1 cellular context compared by ENCODE assay signal in the genomic region with DNA sequence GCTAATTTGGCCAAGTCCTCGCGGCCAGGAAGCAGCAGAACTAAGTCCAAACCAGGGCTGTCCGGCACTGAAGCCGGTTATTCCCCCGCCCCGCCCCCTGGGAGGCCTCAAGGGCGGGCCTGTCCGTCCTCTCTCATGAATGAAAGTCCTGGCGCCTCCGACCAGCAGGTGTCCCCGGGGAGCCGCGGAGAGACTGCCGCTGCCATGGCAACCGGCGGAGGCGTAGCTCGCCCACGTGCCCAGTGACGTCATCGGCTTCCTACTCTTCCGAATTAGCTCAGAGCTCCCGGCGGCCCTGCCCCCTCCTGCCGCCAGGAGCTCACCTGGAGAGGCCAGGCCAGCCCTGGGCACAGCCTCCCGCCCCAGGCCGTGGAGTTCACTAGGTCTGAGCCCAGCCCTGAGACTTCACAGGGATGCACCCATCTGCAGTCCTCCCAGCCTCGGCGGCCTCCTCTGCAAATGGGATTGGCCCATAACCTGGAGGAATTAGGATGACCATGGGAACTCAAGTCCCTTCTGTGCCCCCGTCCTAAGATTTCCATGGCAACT.
TF ChIP-seq lines count a peak whose summit lies in the region.

No MANE protein-coding gene starts in this region.

TF ChIP-seq in HepG2, 621 proteins besides CTCF, POLR2A, EP300 and RAD21 (continued from another document and continues in another):
- TF ChIP-seq ZNF138 (CRISPR knock-in tag; IDR thresholded peaks at IDR 0.05; ENCODE audit: low read depth) (no peak; the same call in 1 of the 2 replicates), DPF2 (CRISPR knock-in tag; IDR thresholded peaks at IDR 0.05; ENCODE audit: borderline replicate concordance, low read depth) (peak; percentile 36; the same call in 1 of the 2 replicates), AKAP8 (CRISPR knock-in tag; IDR thresholded peaks at IDR 0.05) (no peak), CREB1 (IDR thresholded peaks at IDR 0.05) (peak; percentile 100), CREB1 (CRISPR knock-in tag; IDR thresholded peaks at IDR 0.05) (no peak; the same call in 1 of the 2 replicates), SAP130 (CRISPR knock-in tag; IDR thresholded peaks at IDR 0.05; ENCODE audit: low read depth) (peak; percentile 99), EED (CRISPR knock-in tag; IDR thresholded peaks at IDR 0.05) (no peak; the same call in 1 of the 2 replicates), NKX3-1 (CRISPR knock-in tag; IDR thresholded peaks at IDR 0.05) (no peak; the same call in 1 of the 2 replicates), ZNF121 (CRISPR knock-in tag; IDR thresholded peaks at IDR 0.05) (peak; percentile 67), ZNF703 (CRISPR knock-in tag; IDR thresholded peaks at IDR 0.05; ENCODE audit: borderline replicate concordance) (no peak), ZNF616 (CRISPR knock-in tag; IDR thresholded peaks at IDR 0.05; ENCODE audit: low read depth) (no peak), CHD2 (IDR thresholded peaks at IDR 0.05; ENCODE audit: low read depth, low read length) (0 out of 2 replicates have a peak, but pooled peaks have one; percentile 63), ZNF510 (CRISPR knock-in tag; IDR thresholded peaks at IDR 0.05; ENCODE audit: low read depth) (0 out of 2 replicates have a peak, but pooled peaks have one; percentile 51), CEBPG (CRISPR knock-in tag; IDR thresholded peaks at IDR 0.05) (peak; percentile 20; the same call in 1 of the 2 replicates), ZSCAN29 (CRISPR knock-in tag; conservative IDR thresholded peaks at IDR 0.05) (peak; percentile 96), ZNF350 (CRISPR knock-in tag; IDR thresholded peaks at IDR 0.05; ENCODE audit: borderline replicate concordance, low read depth) (peak; percentile 97), ZNF773 (CRISPR knock-in tag; IDR thresholded peaks at IDR 0.05; ENCODE audit: borderline replicate concordance) (no peak), ZNF768 (CRISPR knock-in tag; IDR thresholded peaks at IDR 0.05) (no peak), ATM (IDR thresholded peaks at IDR 0.05; ENCODE audit: borderline replicate concordance) (no peak), NFKB2 (CRISPR knock-in tag; IDR thresholded peaks at IDR 0.05; ENCODE audit: borderline replicate concordance) (no peak), ZNF432 (CRISPR knock-in tag; IDR thresholded peaks at IDR 0.05; ENCODE audit: borderline replicate concordance) (no peak), HNRNPK (IDR thresholded peaks at IDR 0.05; ENCODE audit: low read depth, low read length, poor library complexity, severe bottlenecking) (no peak), SP2 (CRISPR knock-in tag; IDR thresholded peaks at IDR 0.05) (no peak), SP140L (CRISPR knock-in tag; IDR thresholded peaks at IDR 0.05; ENCODE audit: borderline replicate concordance) (no peak), CBX2 (IDR thresholded peaks at IDR 0.05; ENCODE audit: low read depth, low read length) (no peak), CBX2 (CRISPR knock-in tag; IDR thresholded peaks at IDR 0.05; ENCODE audit: low read depth) (no peak; the same call in 1 of the 2 replicates), PHF5A (CRISPR knock-in tag; IDR thresholded peaks at IDR 0.05; ENCODE audit: low read depth, unreplicated experiment) (no peak), ZNF652 (CRISPR knock-in tag; IDR thresholded peaks at IDR 0.05; ENCODE audit: borderline replicate concordance, low read depth) (no peak), TOE1 (CRISPR knock-in tag; IDR thresholded peaks at IDR 0.05) (no peak), ZNF451 (CRISPR knock-in tag; IDR thresholded peaks at IDR 0.05) (no peak; the same call in 1 of the 2 replicates), ATAD3A (CRISPR knock-in tag; IDR thresholded peaks at IDR 0.05) (no peak), ZBTB20 (CRISPR knock-in tag; IDR thresholded peaks at IDR 0.05; ENCODE audit: borderline replicate concordance, low read depth) (no peak; the same call in 1 of the 2 replicates), SRSF1 (optimal IDR thresholded peaks at IDR 0.05; ENCODE audit: low read depth, low read length) (no peak), TARDBP (CRISPR knock-in tag; IDR thresholded peaks at IDR 0.05) (peak; percentile 41; the same call in 1 of the 2 replicates), THAP11 (CRISPR knock-in tag; IDR thresholded peaks at IDR 0.05) (peak; percentile 68), TEAD2 (CRISPR knock-in tag; IDR thresholded peaks at IDR 0.05) (no peak), CENPX (CRISPR knock-in tag; IDR thresholded peaks at IDR 0.05) (no peak), JARID2 (CRISPR knock-in tag; IDR thresholded peaks at IDR 0.05; ENCODE audit: insufficient replicate concordance) (no peak), RAD51 (IDR thresholded peaks at IDR 0.05; ENCODE audit: borderline replicate concordance) (peak; percentile 85), ZNF20 (CRISPR knock-in tag; IDR thresholded peaks at IDR 0.05) (no peak), ZSCAN9 (CRISPR knock-in tag; IDR thresholded peaks at IDR 0.05; ENCODE audit: borderline replicate concordance) (peak; percentile 77), NONO (IDR thresholded peaks at IDR 0.05) (no peak), NONO (CRISPR knock-in tag; conservative IDR thresholded peaks at IDR 0.05) (peak; percentile 57; the same call in 1 of the 2 replicates), NRL (CRISPR knock-in tag; IDR thresholded peaks at IDR 0.05; ENCODE audit: borderline replicate concordance) (no peak), ZMYM4 (CRISPR knock-in tag; IDR thresholded peaks at IDR 0.05) (no peak; the same call in none of the 2 replicates), ZNF17 (CRISPR knock-in tag; IDR thresholded peaks at IDR 0.05) (no peak), RBAK (CRISPR knock-in tag; IDR thresholded peaks at IDR 0.05) (no peak), ZNF44 (CRISPR knock-in tag; IDR thresholded peaks at IDR 0.05) (no peak), KLF15 (CRISPR knock-in tag; IDR thresholded peaks at IDR 0.05; ENCODE audit: borderline replicate concordance) (no peak)
- TF ChIP-seq, protein P1, sequence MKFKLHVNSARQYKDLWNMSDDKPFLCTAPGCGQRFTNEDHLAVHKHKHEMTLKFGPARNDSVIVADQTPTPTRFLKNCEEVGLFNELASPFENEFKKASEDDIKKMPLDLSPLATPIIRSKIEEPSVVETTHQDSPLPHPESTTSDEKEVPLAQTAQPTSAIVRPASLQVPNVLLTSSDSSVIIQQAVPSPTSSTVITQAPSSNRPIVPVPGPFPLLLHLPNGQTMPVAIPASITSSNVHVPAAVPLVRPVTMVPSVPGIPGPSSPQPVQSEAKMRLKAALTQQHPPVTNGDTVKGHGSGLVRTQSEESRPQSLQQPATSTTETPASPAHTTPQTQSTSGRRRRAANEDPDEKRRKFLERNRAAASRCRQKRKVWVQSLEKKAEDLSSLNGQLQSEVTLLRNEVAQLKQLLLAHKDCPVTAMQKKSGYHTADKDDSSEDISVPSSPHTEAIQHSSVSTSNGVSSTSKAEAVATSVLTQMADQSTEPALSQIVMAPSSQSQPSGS (CRISPR knock-in tag; IDR thresholded peaks at IDR 0.05) = peak; percentile 100
- TF ChIP-seq, protein P2, sequence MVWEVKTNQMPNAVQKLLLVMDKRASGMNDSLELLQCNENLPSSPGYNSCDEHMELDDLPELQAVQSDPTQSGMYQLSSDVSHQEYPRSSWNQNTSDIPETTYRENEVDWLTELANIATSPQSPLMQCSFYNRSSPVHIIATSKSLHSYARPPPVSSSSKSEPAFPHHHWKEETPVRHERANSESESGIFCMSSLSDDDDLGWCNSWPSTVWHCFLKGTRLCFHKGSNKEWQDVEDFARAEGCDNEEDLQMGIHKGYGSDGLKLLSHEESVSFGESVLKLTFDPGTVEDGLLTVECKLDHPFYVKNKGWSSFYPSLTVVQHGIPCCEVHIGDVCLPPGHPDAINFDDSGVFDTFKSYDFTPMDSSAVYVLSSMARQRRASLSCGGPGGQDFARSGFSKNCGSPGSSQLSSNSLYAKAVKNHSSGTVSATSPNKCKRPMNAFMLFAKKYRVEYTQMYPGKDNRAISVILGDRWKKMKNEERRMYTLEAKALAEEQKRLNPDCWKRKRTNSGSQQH (CRISPR knock-in tag; IDR thresholded peaks at IDR 0.05; ENCODE audit: low read depth) = peak; percentile 94
- TF ChIP-seq, protein P3, sequence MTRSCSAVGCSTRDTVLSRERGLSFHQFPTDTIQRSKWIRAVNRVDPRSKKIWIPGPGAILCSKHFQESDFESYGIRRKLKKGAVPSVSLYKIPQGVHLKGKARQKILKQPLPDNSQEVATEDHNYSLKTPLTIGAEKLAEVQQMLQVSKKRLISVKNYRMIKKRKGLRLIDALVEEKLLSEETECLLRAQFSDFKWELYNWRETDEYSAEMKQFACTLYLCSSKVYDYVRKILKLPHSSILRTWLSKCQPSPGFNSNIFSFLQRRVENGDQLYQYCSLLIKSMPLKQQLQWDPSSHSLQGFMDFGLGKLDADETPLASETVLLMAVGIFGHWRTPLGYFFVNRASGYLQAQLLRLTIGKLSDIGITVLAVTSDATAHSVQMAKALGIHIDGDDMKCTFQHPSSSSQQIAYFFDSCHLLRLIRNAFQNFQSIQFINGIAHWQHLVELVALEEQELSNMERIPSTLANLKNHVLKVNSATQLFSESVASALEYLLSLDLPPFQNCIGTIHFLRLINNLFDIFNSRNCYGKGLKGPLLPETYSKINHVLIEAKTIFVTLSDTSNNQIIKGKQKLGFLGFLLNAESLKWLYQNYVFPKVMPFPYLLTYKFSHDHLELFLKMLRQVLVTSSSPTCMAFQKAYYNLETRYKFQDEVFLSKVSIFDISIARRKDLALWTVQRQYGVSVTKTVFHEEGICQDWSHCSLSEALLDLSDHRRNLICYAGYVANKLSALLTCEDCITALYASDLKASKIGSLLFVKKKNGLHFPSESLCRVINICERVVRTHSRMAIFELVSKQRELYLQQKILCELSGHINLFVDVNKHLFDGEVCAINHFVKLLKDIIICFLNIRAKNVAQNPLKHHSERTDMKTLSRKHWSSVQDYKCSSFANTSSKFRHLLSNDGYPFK (CRISPR knock-in tag; IDR thresholded peaks at IDR 0.05; ENCODE audit: borderline replicate concordance) = peak; percentile 84; the same call in 1 of the 2 replicates
- TF ChIP-seq, protein P4, sequence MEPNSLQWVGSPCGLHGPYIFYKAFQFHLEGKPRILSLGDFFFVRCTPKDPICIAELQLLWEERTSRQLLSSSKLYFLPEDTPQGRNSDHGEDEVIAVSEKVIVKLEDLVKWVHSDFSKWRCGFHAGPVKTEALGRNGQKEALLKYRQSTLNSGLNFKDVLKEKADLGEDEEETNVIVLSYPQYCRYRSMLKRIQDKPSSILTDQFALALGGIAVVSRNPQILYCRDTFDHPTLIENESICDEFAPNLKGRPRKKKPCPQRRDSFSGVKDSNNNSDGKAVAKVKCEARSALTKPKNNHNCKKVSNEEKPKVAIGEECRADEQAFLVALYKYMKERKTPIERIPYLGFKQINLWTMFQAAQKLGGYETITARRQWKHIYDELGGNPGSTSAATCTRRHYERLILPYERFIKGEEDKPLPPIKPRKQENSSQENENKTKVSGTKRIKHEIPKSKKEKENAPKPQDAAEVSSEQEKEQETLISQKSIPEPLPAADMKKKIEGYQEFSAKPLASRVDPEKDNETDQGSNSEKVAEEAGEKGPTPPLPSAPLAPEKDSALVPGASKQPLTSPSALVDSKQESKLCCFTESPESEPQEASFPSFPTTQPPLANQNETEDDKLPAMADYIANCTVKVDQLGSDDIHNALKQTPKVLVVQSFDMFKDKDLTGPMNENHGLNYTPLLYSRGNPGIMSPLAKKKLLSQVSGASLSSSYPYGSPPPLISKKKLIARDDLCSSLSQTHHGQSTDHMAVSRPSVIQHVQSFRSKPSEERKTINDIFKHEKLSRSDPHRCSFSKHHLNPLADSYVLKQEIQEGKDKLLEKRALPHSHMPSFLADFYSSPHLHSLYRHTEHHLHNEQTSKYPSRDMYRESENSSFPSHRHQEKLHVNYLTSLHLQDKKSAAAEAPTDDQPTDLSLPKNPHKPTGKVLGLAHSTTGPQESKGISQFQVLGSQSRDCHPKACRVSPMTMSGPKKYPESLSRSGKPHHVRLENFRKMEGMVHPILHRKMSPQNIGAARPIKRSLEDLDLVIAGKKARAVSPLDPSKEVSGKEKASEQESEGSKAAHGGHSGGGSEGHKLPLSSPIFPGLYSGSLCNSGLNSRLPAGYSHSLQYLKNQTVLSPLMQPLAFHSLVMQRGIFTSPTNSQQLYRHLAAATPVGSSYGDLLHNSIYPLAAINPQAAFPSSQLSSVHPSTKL (CRISPR knock-in tag; IDR thresholded peaks at IDR 0.05) = peak; percentile 62
- TF ChIP-seq, protein P5, sequence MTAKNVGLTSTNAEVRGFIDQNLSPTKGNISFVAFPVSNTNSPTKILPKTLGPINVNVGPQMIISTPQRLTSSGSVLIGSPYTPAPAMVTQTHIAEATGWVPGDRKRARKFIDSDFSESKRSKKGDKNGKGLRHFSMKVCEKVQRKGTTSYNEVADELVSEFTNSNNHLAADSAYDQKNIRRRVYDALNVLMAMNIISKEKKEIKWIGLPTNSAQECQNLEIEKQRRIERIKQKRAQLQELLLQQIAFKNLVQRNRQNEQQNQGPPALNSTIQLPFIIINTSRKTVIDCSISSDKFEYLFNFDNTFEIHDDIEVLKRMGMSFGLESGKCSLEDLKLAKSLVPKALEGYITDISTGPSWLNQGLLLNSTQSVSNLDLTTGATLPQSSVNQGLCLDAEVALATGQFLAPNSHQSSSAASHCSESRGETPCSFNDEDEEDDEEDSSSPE (CRISPR knock-in tag; IDR thresholded peaks at IDR 0.05) = peak; percentile 63; the same call in 1 of the 2 replicates
- TF ChIP-seq, protein P6, sequence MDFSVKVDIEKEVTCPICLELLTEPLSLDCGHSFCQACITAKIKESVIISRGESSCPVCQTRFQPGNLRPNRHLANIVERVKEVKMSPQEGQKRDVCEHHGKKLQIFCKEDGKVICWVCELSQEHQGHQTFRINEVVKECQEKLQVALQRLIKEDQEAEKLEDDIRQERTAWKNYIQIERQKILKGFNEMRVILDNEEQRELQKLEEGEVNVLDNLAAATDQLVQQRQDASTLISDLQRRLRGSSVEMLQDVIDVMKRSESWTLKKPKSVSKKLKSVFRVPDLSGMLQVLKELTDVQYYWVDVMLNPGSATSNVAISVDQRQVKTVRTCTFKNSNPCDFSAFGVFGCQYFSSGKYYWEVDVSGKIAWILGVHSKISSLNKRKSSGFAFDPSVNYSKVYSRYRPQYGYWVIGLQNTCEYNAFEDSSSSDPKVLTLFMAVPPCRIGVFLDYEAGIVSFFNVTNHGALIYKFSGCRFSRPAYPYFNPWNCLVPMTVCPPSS (IDR thresholded peaks at IDR 0.05) = no peak
- TF ChIP-seq, protein P7, sequence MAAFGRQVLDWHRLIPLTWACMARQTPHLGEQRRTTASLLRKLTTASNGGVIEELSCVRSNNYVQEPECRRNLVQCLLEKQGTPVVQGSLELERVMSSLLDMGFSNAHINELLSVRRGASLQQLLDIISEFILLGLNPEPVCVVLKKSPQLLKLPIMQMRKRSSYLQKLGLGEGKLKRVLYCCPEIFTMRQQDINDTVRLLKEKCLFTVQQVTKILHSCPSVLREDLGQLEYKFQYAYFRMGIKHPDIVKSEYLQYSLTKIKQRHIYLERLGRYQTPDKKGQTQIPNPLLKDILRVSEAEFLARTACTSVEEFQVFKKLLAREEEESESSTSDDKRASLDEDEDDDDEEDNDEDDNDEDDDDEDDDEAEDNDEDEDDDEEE (CRISPR knock-in tag; IDR thresholded peaks at IDR 0.05) = 0 out of 2 replicates have a peak, but pooled peaks have one; percentile 22
- TF ChIP-seq, protein P8, sequence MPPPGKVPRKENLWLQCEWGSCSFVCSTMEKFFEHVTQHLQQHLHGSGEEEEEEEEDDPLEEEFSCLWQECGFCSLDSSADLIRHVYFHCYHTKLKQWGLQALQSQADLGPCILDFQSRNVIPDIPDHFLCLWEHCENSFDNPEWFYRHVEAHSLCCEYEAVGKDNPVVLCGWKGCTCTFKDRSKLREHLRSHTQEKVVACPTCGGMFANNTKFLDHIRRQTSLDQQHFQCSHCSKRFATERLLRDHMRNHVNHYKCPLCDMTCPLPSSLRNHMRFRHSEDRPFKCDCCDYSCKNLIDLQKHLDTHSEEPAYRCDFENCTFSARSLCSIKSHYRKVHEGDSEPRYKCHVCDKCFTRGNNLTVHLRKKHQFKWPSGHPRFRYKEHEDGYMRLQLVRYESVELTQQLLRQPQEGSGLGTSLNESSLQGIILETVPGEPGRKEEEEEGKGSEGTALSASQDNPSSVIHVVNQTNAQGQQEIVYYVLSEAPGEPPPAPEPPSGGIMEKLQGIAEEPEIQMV (CRISPR knock-in tag; IDR thresholded peaks at IDR 0.05; ENCODE audit: low read depth) = no peak
